Comparison of ENCODE assay signal across 8 cellular contexts in genomic region chr19:10653732-10654609, GRCh38. TPM values are rescaled to one million over a fixed set of nuclear protein-coding genes. Genes with fewer than 3 reads are reported as not detected.
DNase-seq lines count a peak whose midpoint lies in the region; ATAC-seq, FAIRE-seq and TF ChIP-seq lines count a peak whose summit lies in the region.

Gene ILF3 (plus strand): TSS chr19:10654346. CDS start chr19:10670606, 16,260 bp downstream.

- peak within 1 kb of the TSS; percentile 97 for H2AFZ ChIP-seq in IMR-90 (replicated peaks; ENCODE audit: low read length, poor library complexity)
- H2AFZ ChIP-seq in endothelial cell of umbilical vein (ENCODE audit: low read depth, low read length) = peak within 1 kb of the TSS; percentile 19

- H3K27me3 ChIP-seq in IMR-90 (ENCODE audit: control insufficient read depth, insufficient read depth, low read length) (no peaks in the 10 kb centered on the region), endothelial cell of umbilical vein (ENCODE audit: control insufficient read depth in 2 of 2, insufficient read depth in 2 of 2, low read length in 2 of 2) (no peaks in the 10 kb centered on the region)

- no peak within 1 kb of the TSS for H2BK20ac ChIP-seq in IMR-90 (ENCODE audit: low read depth, low read length)

- H3K23ac ChIP-seq in IMR-90 (ENCODE audit: low read depth, low read length) = peak within 1 kb of the TSS; percentile 91

- peak within 1 kb of the TSS; percentile 97 for H3K14ac ChIP-seq in IMR-90 (replicated peaks; ENCODE audit: low read depth, low read length)

- no peaks in the 10 kb centered on the region for H3K9me3 ChIP-seq in IMR-90 (ENCODE audit: control insufficient read depth, insufficient read depth, low read length)
- H3K9me3 ChIP-seq in endothelial cell of umbilical vein (replicated peaks; ENCODE audit: control insufficient read depth, insufficient read depth, low read length) = no peaks in the 10 kb centered on the region

- peak within 1 kb of the TSS; percentile 100 for H2AK9ac ChIP-seq in IMR-90 (replicated peaks; ENCODE audit: low read depth, low read length, poor library complexity)

- H3K36me3 ChIP-seq in IMR-90 (ENCODE audit: control insufficient read depth, insufficient read depth, low read length) (peaks cover 2% of the 10 kb centered on the region), endothelial cell of umbilical vein (ENCODE audit: control insufficient read depth in 2 of 2, extremely low read depth in 1 of 2, insufficient read depth in 2 of 2, low read length in 2 of 2) (peaks cover 0 to 2% of the 10 kb centered on the region in 2 experiments)

- ATAC-seq in GM21528 (IDR thresholded peaks at IDR 0.05; ENCODE audit: low FRiP score, unreplicated experiment) (peak; percentile 67), IMR-90 (ENCODE audit: low read depth) (peak; percentile 92)

- CTCF ChIA-PET in IMR-90 (lab: Yijun Ruan, JAX) = no interaction called here
- CTCF ChIA-PET in endothelial cell of umbilical vein (lab: Charles Lee) = interaction anchor here (1.0 to 14.4 kb wide), 2 partner anchors 10 to 72 kb away, joined by 5 to 654 read pairs; no protein-coding TSS in a partner anchor

- TF ChIP-seq CTCF in IMR-90 (conservative IDR thresholded peaks at IDR 0.05; ENCODE audit: low read depth, low read length) (no peak), endothelial cell of umbilical vein (IDR thresholded peaks at IDR 0.05; ENCODE audit: extremely low read depth in 1 of 2, insufficient read depth in 1 of 2, low read depth in 1 of 2, low read length in 2 of 2) (no peak)

- H4K20me1 ChIP-seq in IMR-90 (ENCODE audit: insufficient read depth, low read length) (peaks cover 44% of the 10 kb centered on the region), endothelial cell of umbilical vein (replicated peaks; ENCODE audit: control insufficient read depth, extremely low read depth, insufficient read depth, low read length) (peaks cover 6% of the 10 kb centered on the region)

- intact Hi-C loops in IMR-90 (cut with micrococcal nuclease) = no loop called here
- intact Hi-C loops in endothelial cell of umbilical vein (cut with micrococcal nuclease) = loop anchor here (1.0 to 5.0 kb wide), 3 partner anchors 41 to 152 kb away; partner anchors contain the start of gene KEAP1

- peak within 1 kb of the TSS; percentile 88 for H4K5ac ChIP-seq in IMR-90 (ENCODE audit: low read depth, low read length)

- H3K9me1 ChIP-seq in IMR-90 (ENCODE audit: insufficient read depth, low read length) = 0 out of 2 replicates have a peak, but pooled peaks cover 3% of the 10 kb centered on the region
- H3K9me1 ChIP-seq in endothelial cell of umbilical vein (replicated peaks; ENCODE audit: control insufficient read depth, extremely low read depth, insufficient read depth, low read length) = no peaks in the 10 kb centered on the region

- peak within 1 kb of the TSS; percentile 89 for H2AK5ac ChIP-seq in IMR-90 (ENCODE audit: low read depth, low read length)

- BruUV-seq in IMR-90 (replicated peaks; lab: Mats Ljungman, UMichigan) (no TSS peak), endothelial cell of umbilical vein (replicated peaks; lab: Mats Ljungman, UMichigan) (no TSS peak)

- H2BK15ac ChIP-seq in IMR-90 (ENCODE audit: low read depth, low read length) = no peak within 1 kb of the TSS

- peak within 1 kb of the TSS; percentile 96 for H3K4ac ChIP-seq in IMR-90 (ENCODE audit: low read depth, low read length)

- H2BK5ac ChIP-seq in IMR-90 (ENCODE audit: low read depth, low read length, poor library complexity, severe bottlenecking) = peak within 1 kb of the TSS; percentile 87

- H3K79me1 ChIP-seq in IMR-90 (ENCODE audit: low read depth in 1 of 2, low read length in 2 of 2) = peaks cover 8 to 37% of the 10 kb centered on the region in 2 experiments; a peak in 3 of 4 replicates

- POLR2A ChIA-PET in IMR-90 (lab: Charles Lee; ENCODE audit: unreplicated experiment) (no interaction called here), endothelial cell of umbilical vein (lab: Charles Lee) (no interaction called here)

- TF ChIP-seq POLR2A in IMR-90 (IDR thresholded peaks at IDR 0.05; ENCODE audit: low read depth, low read length) = peak; percentile 93
- TF ChIP-seq POLR2A in endothelial cell of umbilical vein (IDR thresholded peaks at IDR 0.05; ENCODE audit: low read depth, low read length) = peak; percentile 92

- peak within 1 kb of the TSS; percentile 95 for H3K4me2 ChIP-seq in IMR-90 (ENCODE audit: low read depth, low read length)
- peak within 1 kb of the TSS; percentile 79 for H3K4me2 ChIP-seq in endothelial cell of umbilical vein (ENCODE audit: insufficient read depth, low read length)

- in situ Hi-C loops in IMR-90 (cut with MboI; ENCODE audit: low sequenced_read_pairs) = no loop called here

- peaks cover 48% of the 10 kb centered on the region for H3K79me2 ChIP-seq in endothelial cell of umbilical vein (ENCODE audit: control insufficient read depth, insufficient read depth, low read length)

- peak within 1 kb of the TSS; percentile 89 for H3K4me3 ChIP-seq in IMR-90 (ENCODE audit: insufficient read depth, low read depth, low read length)
- H3K4me3 ChIP-seq in endothelial cell of umbilical vein (replicated peaks in 1 of 3; ENCODE audit: insufficient read depth in 1 of 3, low read depth in 1 of 3, low read length in 3 of 3) = peak within 1 kb of the TSS; percentile 94 to 99 (median 94)

- H3K27ac ChIP-seq in IMR-90 (ENCODE audit: insufficient read depth, low read length) (peak within 1 kb of the TSS; percentile 85), endothelial cell of umbilical vein (ENCODE audit: insufficient read depth, low read depth, low read length) (peak within 1 kb of the TSS; percentile 78)

- FAIRE-seq in endothelial cell of umbilical vein (lab: Jason Lieb, UNC) = peak; percentile 98

- 0% methylated on average over 39 of the region's 91 CpGs; no CpG with 5 or more reads in 1 of the 2 experiments for WGBS in IMR-90 (ENCODE audit: extremely low coverage in 2 of 2, insufficient read length in 1 of 2), 2 experiments

- dilution Hi-C loops in IMR-90 (cut with HindIII; ENCODE audit: low sequenced_read_pairs, unreplicated experiment) (no loop called here), endothelial cell of umbilical vein (cut with MboI; ENCODE audit: extremely low pct_ligation_motif_present, low sequenced_read_pairs) (no loop called here)

- no peak for TF ChIP-seq RAD21 in IMR-90 (IDR thresholded peaks at IDR 0.05; ENCODE audit: low read length)

- H2BK120ac ChIP-seq in IMR-90 (ENCODE audit: low read depth, low read length) = peak within 1 kb of the TSS; percentile 24; the same call in 1 of the 2 replicates

- peak; percentile 100 for DNase-seq in DMS 273 (lab: John Stamatoyannopoulos, UW; ENCODE audit: unreplicated experiment)
- DNase-seq in IMR-90 = peak; percentile 100
- DNase-seq in OCI-M1 (lab: John Stamatoyannopoulos, UW) = peak; percentile 100
- DNase-seq in activated T-cell treated with anti-CD3 and anti-CD28 coated beads for 24 hours (ENCODE audit: low read depth) = peak; percentile 100
- peak; percentile 100 for DNase-seq in endothelial cell of umbilical vein (ENCODE audit: low read depth, low spot score)
- peak; percentile 100 for DNase-seq in midbrain (lab: John Stamatoyannopoulos, UW)
- peak; percentile 100 for DNase-seq in stimulated activated CD8-positive, alpha-beta memory T cell treated with anti-CD3 and anti-CD28 coated beads, Interleukin-2, amount 100 ng/mL, for 1 hour (ENCODE audit: low read depth in 2 of 2)

- peak within 1 kb of the TSS; percentile 93 for H4K91ac ChIP-seq in IMR-90 (ENCODE audit: insufficient read depth, low read depth, low read length)

- peak within 1 kb of the TSS; percentile 35 to 97 for H4K8ac ChIP-seq in IMR-90 (ENCODE audit: low read depth in 2 of 2, low read length in 2 of 2)

- peak within 1 kb of the TSS; percentile 92 for H3K9ac ChIP-seq in IMR-90 (ENCODE audit: low read depth, low read length)
- H3K9ac ChIP-seq in endothelial cell of umbilical vein (replicated peaks; ENCODE audit: extremely low read depth, insufficient read depth, low read length) = peak within 1 kb of the TSS; percentile 96

- H3K18ac ChIP-seq in IMR-90 (ENCODE audit: low read depth, low read length) = peak within 1 kb of the TSS; percentile 55; the same call in 1 of the 2 replicates

- H3K56ac ChIP-seq in IMR-90 (ENCODE audit: extremely low read depth, insufficient read depth, low read length) = peak within 1 kb of the TSS; percentile 91

- H3K4me1 ChIP-seq in IMR-90 (ENCODE audit: control insufficient read depth, insufficient read depth, low read length) (0 out of 2 replicates have a peak, but pooled peaks cover 2% of the 10 kb centered on the region), endothelial cell of umbilical vein (ENCODE audit: control insufficient read depth, extremely low read depth, insufficient read depth, low read length) (peaks cover 10% of the 10 kb centered on the region)

TF ChIP-seq in IMR-90, 13 proteins besides CTCF, POLR2A, EP300 and RAD21 (continues in another document):
- peak; percentile 93 for TF ChIP-seq FOS (IDR thresholded peaks at IDR 0.05; ENCODE audit: low read depth, low read length)
- no peak for TF ChIP-seq SMC3 (IDR thresholded peaks at IDR 0.05; ENCODE audit: low read depth, low read length)
- no peak for TF ChIP-seq CHD1 (IDR thresholded peaks at IDR 0.05; ENCODE audit: low read depth, low read length)
- peak; percentile 99 for TF ChIP-seq BHLHE40 (IDR thresholded peaks at IDR 0.05; ENCODE audit: low read depth, low read length)
- TF ChIP-seq MXI1 (IDR thresholded peaks at IDR 0.05; ENCODE audit: borderline replicate concordance, low read depth, low read length) = 0 out of 2 replicates have a peak, but pooled peaks have one; percentile 57

TF ChIP-seq in endothelial cell of umbilical vein, 7 proteins besides CTCF, POLR2A, EP300 and RAD21 (continues in another document):
- peak; percentile 6 for TF ChIP-seq JUN (IDR thresholded peaks at IDR 0.05; ENCODE audit: borderline replicate concordance, insufficient read depth, insufficient read length, low read depth)
- peak; percentile 90 for TF ChIP-seq MYC (IDR thresholded peaks at IDR 0.05; ENCODE audit: low read depth, low read length)
- TF ChIP-seq POLR2AphosphoS5 (IDR thresholded peaks at IDR 0.05; ENCODE audit: insufficient read depth, low read depth, low read length) = peak; percentile 83

RNA-seq across cellular contexts. Expression of gene ILF3, which starts in this region (rescaled TPM):
- 95.3 and 120 TPM in 2 replicates for total RNA-seq in IMR-90 (2012; rRNA removed)
- 155 and 166 TPM in 2 replicates for polyA plus RNA-seq in IMR-90 (2012; rRNA removed)
- 86.0 and 97.7 TPM in 2 replicates for polyA plus RNA-seq in IMR-90 (2012; cell fraction: cytosol; rRNA removed)
- polyA plus RNA-seq in IMR-90 (2012; cell fraction: nucleus; rRNA removed; ENCODE audit: low replicate concordance) = 521 and 599 TPM in 2 replicates
- total RNA-seq in endothelial cell of umbilical vein = 425 and 459 TPM in 2 replicates
- polyA plus RNA-seq in endothelial cell of umbilical vein = 186 and 187 TPM in 2 replicates
- polyA plus RNA-seq in endothelial cell of umbilical vein (2011; cell fraction: cytosol; rRNA removed) = 184 and 201 TPM in 2 replicates
- polyA plus RNA-seq in endothelial cell of umbilical vein (2011; cell fraction: nucleus; rRNA removed) = 1,067 and 1,150 TPM in 2 replicates
- polyA plus RNA-seq in endothelial cell of umbilical vein (2012) = 204 and 280 TPM in 2 replicates
- polyA minus RNA-seq in endothelial cell of umbilical vein = 170 and 173 TPM in 2 replicates
- 90.8 TPM for polyA minus RNA-seq in endothelial cell of umbilical vein (2011; cell fraction: cytosol; rRNA and poly(A)+ RNA removed)
- 213 and 219 TPM in 2 replicates for polyA minus RNA-seq in endothelial cell of umbilical vein (2011; cell fraction: nucleus; rRNA and poly(A)+ RNA removed)

Comparison
In these comparisons a context has a peak if more than half of its experiments do, and no peak if none do; other contexts are left out.
1. Peak in every context shown above with its lines: DNase-seq, ATAC-seq, H3K4me3 ChIP-seq and H3K27ac ChIP-seq.